1 cellular context compared by ENCODE assay signal in genomic region chr12:48996794-48997718, GRCh38.
TF ChIP-seq lines count a peak whose summit lies in the region.

No MANE protein-coding gene starts in this region.

TF ChIP-seq in HCT116, 20 proteins besides CTCF, POLR2A, EP300 and RAD21:
- no peak for TF ChIP-seq REST (IDR thresholded peaks at IDR 0.05; ENCODE audit: low read depth)
- no peak for TF ChIP-seq ZFX (IDR thresholded peaks at IDR 0.05)
